In the genomic region with DNA sequence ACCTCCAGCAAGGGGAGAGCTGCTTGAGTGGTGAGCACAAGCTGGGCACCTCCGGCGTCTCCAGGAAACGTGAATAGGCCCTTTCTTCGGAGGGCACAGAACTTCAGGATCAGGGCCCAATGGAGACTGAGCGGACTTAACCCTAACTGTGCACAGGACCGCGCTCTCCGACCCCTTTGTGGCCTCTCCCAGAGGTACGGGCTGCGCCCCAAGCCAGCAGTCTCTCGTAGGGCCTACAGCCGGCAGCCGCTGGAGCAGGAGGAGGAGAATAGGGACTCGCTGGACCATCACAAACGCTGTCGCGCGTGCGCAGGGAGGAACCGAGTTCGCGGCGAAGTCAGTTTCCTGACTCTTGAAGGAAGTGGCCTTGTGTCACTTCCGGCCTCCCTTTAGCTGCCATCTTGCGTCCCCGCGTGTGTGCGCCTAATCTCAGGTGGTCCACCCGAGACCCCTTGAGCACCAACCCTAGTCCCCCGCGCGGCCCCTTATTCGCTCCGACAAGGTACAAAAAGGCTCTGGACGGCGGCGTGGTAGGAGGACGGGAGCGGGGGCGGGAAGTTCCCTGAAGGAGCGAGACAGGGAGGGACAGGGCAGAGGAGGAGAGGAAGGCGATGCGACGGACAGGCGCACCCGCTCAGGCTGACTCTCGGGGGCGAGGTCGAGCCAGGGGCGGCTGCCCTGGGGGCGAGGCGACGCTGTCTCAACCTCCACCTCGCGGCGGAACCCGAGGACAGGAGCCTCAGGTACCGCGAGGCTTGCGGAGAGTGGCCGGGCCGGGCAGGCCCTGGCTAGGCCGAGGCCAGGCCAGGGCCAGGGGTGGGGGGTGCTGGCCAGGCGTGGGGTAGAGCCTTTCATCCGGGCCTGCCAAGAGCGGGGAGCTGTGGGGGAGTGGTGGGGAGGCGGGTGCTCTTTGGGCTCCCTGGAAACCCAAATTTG, we compare ENCODE assay signal across 7 cellular contexts. TPM values are rescaled to one million over a fixed set of nuclear protein-coding genes. Genes with fewer than 3 reads are reported as not detected.
A peak's percentile ranks its signal among the peaks of the same experiment; 100 is the strongest.
DNase-seq lines count a peak whose midpoint lies in the region; ATAC-seq, FAIRE-seq and TF ChIP-seq lines count a peak whose summit lies in the region.

A gene (plus strand): TSS at position 386 of the 936 bp plus-strand sequence. CDS start 226 bp downstream, at position 612.

- H3K9me3 Mint-ChIP-seq in T-helper 2 cell treated with Interferon-gamma antibody and Interleukin-4, amounts not matched to agents 5 μg/mL and 100 μg/mL, for 36 hours = no peaks in the 10 kb centered on the region
- no peaks in the 10 kb centered on the region for H3K9me3 Mint-ChIP-seq in astrocyte (ENCODE audit: unreplicated experiment)

- peaks cover 39% of the 10 kb centered on the region for H4K20me1 ChIP-seq in astrocyte (ENCODE audit: insufficient read depth, low read length)
- H4K20me1 ChIP-seq in hepatocyte (ENCODE audit: insufficient read depth, poor library complexity, severe bottlenecking) = peaks cover 32% of the 10 kb centered on the region

- peak within 1 kb of the TSS; percentile 100 for H3K27ac Mint-ChIP-seq in T-helper 2 cell treated with Interferon-gamma antibody and Interleukin-4, amounts not matched to agents 5 μg/mL and 100 μg/mL, for 36 hours
- H3K27ac Mint-ChIP-seq in astrocyte (ENCODE audit: unreplicated experiment) = peak within 1 kb of the TSS; percentile 97

- H3K79me2 ChIP-seq in astrocyte (ENCODE audit: insufficient read depth, low read length) (peaks cover 52% of the 10 kb centered on the region), hepatocyte (peaks cover 55% of the 10 kb centered on the region)

- peak within 1 kb of the TSS; percentile 96 for H3K4me2 ChIP-seq in astrocyte (ENCODE audit: low read length)
- H3K4me2 ChIP-seq in hepatocyte = peak within 1 kb of the TSS; percentile 85

- TF ChIP-seq CTCF in astrocyte (IDR thresholded peaks at IDR 0.05; ENCODE audit: insufficient read depth, low read depth, low read length) = no peak
- TF ChIP-seq CTCF in hepatocyte (IDR thresholded peaks at IDR 0.05; ENCODE audit: poor library complexity) = no peak

- peak within 1 kb of the TSS; percentile 86 for H3K4me3 ChIP-seq in astrocyte (ENCODE audit: insufficient read depth, low read depth, low read length)
- peak within 1 kb of the TSS; percentile 91 for H3K4me3 ChIP-seq in hepatocyte

- peaks cover 18% of the 10 kb centered on the region for H3K36me3 ChIP-seq in astrocyte (ENCODE audit: insufficient read depth, low read length)
- no peaks in the 10 kb centered on the region for H3K36me3 ChIP-seq in hepatocyte (replicated peaks; ENCODE audit: insufficient read depth, low read depth)

- no peaks in the 10 kb centered on the region for H3K9me2 ChIP-seq in hepatocyte (replicated peaks; ENCODE audit: insufficient read depth)

- H3K27me3 Mint-ChIP-seq in T-helper 2 cell treated with Interferon-gamma antibody and Interleukin-4, amounts not matched to agents 5 μg/mL and 100 μg/mL, for 36 hours (ENCODE audit: low read depth) = peaks cover 13% of the 10 kb centered on the region
- no peaks in the 10 kb centered on the region for H3K27me3 Mint-ChIP-seq in astrocyte (ENCODE audit: low read depth, unreplicated experiment)

- H3K27ac ChIP-seq in astrocyte (ENCODE audit: low read depth, low read length) (peak within 1 kb of the TSS; percentile 97), hepatocyte (peak within 1 kb of the TSS; percentile 98)

- peaks cover 31% of the 10 kb centered on the region for H3K4me1 Mint-ChIP-seq in T-helper 2 cell treated with Interferon-gamma antibody and Interleukin-4, amounts not matched to agents 5 μg/mL and 100 μg/mL, for 36 hours (ENCODE audit: low read depth)
- H3K4me1 Mint-ChIP-seq in astrocyte (ENCODE audit: low read depth, unreplicated experiment) = peaks cover 15% of the 10 kb centered on the region

- peak; percentile 59 for FAIRE-seq in astrocyte (lab: Jason Lieb, UNC)

- H2AFZ ChIP-seq in astrocyte (ENCODE audit: low read depth, low read length) (peak within 1 kb of the TSS; percentile 96), hepatocyte (peak within 1 kb of the TSS; percentile 81)

- DNase-seq in NCI-H1930 (lab: John Stamatoyannopoulos, UW) (peak; percentile 82 to 88), astrocyte (ENCODE audit: low read depth) (peak; percentile 96), hepatocyte (ENCODE audit: low spot score) (peak; percentile 98), retina (peak; percentile 97)
- peak; percentile 94 for DNase-seq in T-helper 2 cell treated with Interferon-gamma antibody and Interleukin-4, amounts not matched to agents 5 μg/mL and 100 μg/mL, for 36 hours (ENCODE audit: low spot score)

- H3K36me3 Mint-ChIP-seq in T-helper 2 cell treated with Interferon-gamma antibody and Interleukin-4, amounts not matched to agents 5 μg/mL and 100 μg/mL, for 36 hours (ENCODE audit: low read depth) = peaks cover 39% of the 10 kb centered on the region
- H3K36me3 Mint-ChIP-seq in astrocyte (ENCODE audit: low read depth, unreplicated experiment) = peaks cover 15% of the 10 kb centered on the region

- peak within 1 kb of the TSS; percentile 100 for H3K9ac ChIP-seq in astrocyte (ENCODE audit: low read length)

- ATAC-seq in GM18502 (IDR thresholded peaks at IDR 0.05; ENCODE audit: poor library complexity, unreplicated experiment) (peak; percentile 94), HG02970 (IDR thresholded peaks at IDR 0.05; ENCODE audit: low FRiP score, unreplicated experiment) (peak; percentile 96)

- peak within 1 kb of the TSS; percentile 99 for H3K4me3 Mint-ChIP-seq in T-helper 2 cell treated with Interferon-gamma antibody and Interleukin-4, amounts not matched to agents 5 μg/mL and 100 μg/mL, for 36 hours
- H3K4me3 Mint-ChIP-seq in astrocyte (ENCODE audit: unreplicated experiment) = peak within 1 kb of the TSS; percentile 97

- H3K4me1 ChIP-seq in astrocyte (ENCODE audit: insufficient read depth, low read length) = peaks cover 22% of the 10 kb centered on the region
- peaks cover 27% of the 10 kb centered on the region for H3K4me1 ChIP-seq in hepatocyte (ENCODE audit: insufficient read depth)

- no peaks in the 10 kb centered on the region for H3K9me3 ChIP-seq in astrocyte (ENCODE audit: insufficient read depth, low read depth, low read length)
- H3K9me3 ChIP-seq in hepatocyte (ENCODE audit: low read depth) = no peaks in the 10 kb centered on the region

- H3K27me3 ChIP-seq in astrocyte (ENCODE audit: insufficient read depth, low read length) (no peaks in the 10 kb centered on the region), hepatocyte (no peaks in the 10 kb centered on the region)

- WGBS in hepatocyte (ENCODE audit: low lambda C conversion rate, missing lambda C conversion rate) = 3% methylated on average over 54 of the region's 67 CpGs

RNA-seq across cellular contexts. Expression of the gene that starts here (rescaled TPM):
- total RNA-seq in astrocyte = 475 and 524 TPM in 2 replicates
- 423 and 456 TPM in 2 replicates for total RNA-seq in hepatocyte
- polyA plus RNA-seq in hepatocyte = 390 and 430 TPM in 2 replicates

Comparison
In these comparisons a context has a peak if more than half of its experiments do, and no peak if none do; other contexts are left out.
1. Peak in every context shown above with its lines: DNase-seq, ATAC-seq, H3K4me3 ChIP-seq and H3K27ac ChIP-seq.